Comparison of ENCODE assay signal across 26 cellular contexts in genomic region chr1:203169770-203170520, GRCh38. TPM values are rescaled to one million over a fixed set of nuclear protein-coding genes. Genes with fewer than 3 reads are reported as not detected.
DNase-seq lines count a peak whose midpoint lies in the region; ATAC-seq and TF ChIP-seq lines count a peak whose summit lies in the region.
"Had no signal": no experiment of that assay in that cellular context is flagged by ENCODE, and none has a peak within 500 bp of the region (broad histone marks: within the 10 kb centered on the region; RNA-seq: fewer than 3 reads in every experiment).

No MANE protein-coding gene starts in this region.

- intact Hi-C loops in left ventricle myocardium superior (cut with micrococcal nuclease) (loop anchor here (5.0 kb wide), 1 partner anchor 53 kb away; no protein-coding TSS in a partner anchor), heart right ventricle (cut with DNase I) (loop anchor here in 8 of 10 donors (5.0 kb wide), 6 partner anchors 42 to 133 kb away; partner anchors contain the start of gene ADORA1 (in 1 of the 8))

- TF ChIP-seq CTCF in heart right ventricle (IDR thresholded peaks at IDR 0.05), result no peak
- TF ChIP-seq CTCF in glutamatergic neuron (IDR thresholded peaks at IDR 0.05; ENCODE audit: partially characterized antibody, unreplicated experiment), result no peak

- H3K14ac ChIP-seq in neuronal stem cell (ENCODE audit: low read length), result no peak overlapping the region

- CTCF ChIA-PET in activated CD8-positive, alpha-beta memory T cell treated with anti-CD3 and anti-CD28 coated beads, Interleukin-2, amount 10 ng/mL, durations not matched to agents 7 days and 5 days (lab: Charles Lee), result interaction anchor here (2.5 to 5.2 kb wide), 2 partner anchors 22 to 130 kb away, joined by 9 to 74 read pairs; no protein-coding TSS in a partner anchor

- 87 to 92% methylated on average over 21 of the region's 21 CpGs for WGBS in heart right ventricle, 2 donors
- no CpG with 5 or more reads among the region's 21 CpGs for WGBS in neuronal stem cell (ENCODE audit: extremely low coverage in 2 of 2, insufficient read length in 2 of 2, insufficient replicate concordance in 1 of 2), 2 donors

- peaks cover 6% of the 10 kb centered on the region for H3K4me1 Mint-ChIP-seq in glutamatergic neuron (ENCODE audit: low read depth, unreplicated experiment)
- H3K4me1 Mint-ChIP-seq in activated CD8-positive, alpha-beta memory T cell treated with anti-CD3 and anti-CD28 coated beads, Interleukin-2, amount 10 ng/mL, durations not matched to agents 7 days and 5 days, result no peaks in the 10 kb centered on the region
- H3K4me1 Mint-ChIP-seq: CD8-positive, alpha-beta memory T cell; IgD-negative memory B cell had no signal

- peak overlapping the region; percentile 77 for H2BK5ac ChIP-seq in neuronal stem cell (ENCODE audit: low read length)

- ATAC-seq in left ventricle myocardium superior (no peak), heart right ventricle (no peak)
- no peak for ATAC-seq in activated CD8-positive, alpha-beta memory T cell treated with anti-CD3 and anti-CD28 coated beads, Interleukin-2, amount 10 ng/mL, durations not matched to agents 7 days and 5 days
- ATAC-seq: A549, HCT116 had no signal

- H2BK120ac ChIP-seq in neuronal stem cell (ENCODE audit: low read depth, low read length), result no peak overlapping the region

- H2BK15ac ChIP-seq in neuronal stem cell (ENCODE audit: low read length), result no peak overlapping the region

- H3K27me3 ChIP-seq in heart right ventricle (no peaks in the 10 kb centered on the region), neuronal stem cell (ENCODE audit: control insufficient read depth in 3 of 3, insufficient read depth in 3 of 3, low read depth in 1 of 3, low read length in 3 of 3) (no peaks in the 10 kb centered on the region)

- H3K27ac Mint-ChIP-seq in glutamatergic neuron (ENCODE audit: unreplicated experiment), result no peak overlapping the region
- H3K27ac Mint-ChIP-seq in activated CD8-positive, alpha-beta memory T cell treated with anti-CD3 and anti-CD28 coated beads, Interleukin-2, amount 10 ng/mL, durations not matched to agents 7 days and 5 days, result no peak overlapping the region
- H3K27ac Mint-ChIP-seq: IgD-negative memory B cell had no signal

- H3K4me2 ChIP-seq in neuronal stem cell (ENCODE audit: insufficient read depth, low read length, poor library complexity, severe bottlenecking), result no peak overlapping the region
- H3K4me2 ChIP-seq: A549 had no signal

- H3K4me1 ChIP-seq in heart right ventricle (peaks cover 0 to 1% (median 0%) of the 10 kb centered on the region in 9 donors), neuronal stem cell (ENCODE audit: control insufficient read depth in 2 of 2, insufficient read depth in 1 of 2, low read depth in 1 of 2, low read length in 2 of 2) (peaks cover 0 to 9% of the 10 kb centered on the region in 2 donors)

- H3K36me3 ChIP-seq in heart right ventricle (peaks cover 0 to 8% (median 0%) of the 10 kb centered on the region in 9 donors), neuronal stem cell (replicated peaks in 1 of 2; ENCODE audit: control insufficient read depth in 2 of 2, insufficient read depth in 2 of 2, low read length in 2 of 2) (no peaks in the 10 kb centered on the region)

- no peak overlapping the region for H3K4ac ChIP-seq in neuronal stem cell (ENCODE audit: low read length)

- DNase-seq in left ventricle myocardium superior (peak; percentile 23), heart right ventricle (no peak), glutamatergic neuron (peak; percentile 6), neuronal stem cell (ENCODE audit: low spot score) (no peak), AG08396 (ENCODE audit: low spot score) (no peak)
- DNase-seq in activated CD8-positive, alpha-beta memory T cell treated with anti-CD3 and anti-CD28 coated beads, Interleukin-2, amount 10 ng/mL, durations not matched to agents 7 days and 5 days, result no peak
- DNase-seq in activated CD4-positive, CD25-positive, alpha-beta regulatory T cell treated with anti-CD3 and anti-CD28 coated beads, Interleukin-2, amount 50 U/mL, for 72 hours, result no peak
- DNase-seq: Calu3; CD8-positive, alpha-beta memory T cell; DMS79 treated with DMSO at 0.1 percent for 48 hours; GF-D8; NCI-H1092; NCI-H1417 treated with DMSO at 0.1 percent for 48 hours; NCI-H1694 treated with DMSO at 0.1 percent for 48 hours; NCI-H2081; NCI-H2227 treated with DMSO at 0.1 percent for 48 hours; NCI-H526 treated with DMSO at 0.1 percent for 48 hours; RPMI8226 had no signal

- H3K4me3 ChIP-seq in heart right ventricle (no peak overlapping the region), neuronal stem cell (ENCODE audit: low read length in 2 of 2) (no peak overlapping the region)
- H3K4me3 ChIP-seq: A549 had no signal

- no peak overlapping the region for H3K9ac ChIP-seq in neuronal stem cell (ENCODE audit: low read depth, low read length, poor library complexity)

- H3K79me1 ChIP-seq in neuronal stem cell (ENCODE audit: low read depth, low read length), result no peaks in the 10 kb centered on the region

- H3K36me3 Mint-ChIP-seq in glutamatergic neuron (ENCODE audit: unreplicated experiment), result no peaks in the 10 kb centered on the region
- H3K36me3 Mint-ChIP-seq in activated CD8-positive, alpha-beta memory T cell treated with anti-CD3 and anti-CD28 coated beads, Interleukin-2, amount 10 ng/mL, durations not matched to agents 7 days and 5 days, result no peaks in the 10 kb centered on the region
- H3K36me3 Mint-ChIP-seq: CD8-positive, alpha-beta memory T cell; IgD-negative memory B cell had no signal

- peak overlapping the region; percentile 86 for H2AK5ac ChIP-seq in neuronal stem cell (ENCODE audit: low read depth, low read length)

- no peak overlapping the region for H4K8ac ChIP-seq in neuronal stem cell (ENCODE audit: low read depth, low read length)

- no peak overlapping the region for H3K23ac ChIP-seq in neuronal stem cell (ENCODE audit: low read depth, low read length, poor library complexity)

- peaks cover 6% of the 10 kb centered on the region for H3K27me3 Mint-ChIP-seq in glutamatergic neuron (ENCODE audit: unreplicated experiment)
- H3K27me3 Mint-ChIP-seq in activated CD8-positive, alpha-beta memory T cell treated with anti-CD3 and anti-CD28 coated beads, Interleukin-2, amount 10 ng/mL, durations not matched to agents 7 days and 5 days, result no peaks in the 10 kb centered on the region

- peak overlapping the region; percentile 36 for H3K18ac ChIP-seq in neuronal stem cell (ENCODE audit: low read length)

- no peak overlapping the region for H3K27ac ChIP-seq in heart right ventricle
- H3K27ac ChIP-seq in neuronal stem cell (replicated peaks; ENCODE audit: low read length), result no peak overlapping the region
- H3K27ac ChIP-seq: A549, C4-2B, HL-60 had no signal

- H3K9me3 Mint-ChIP-seq in glutamatergic neuron (ENCODE audit: unreplicated experiment), result peaks cover 5% of the 10 kb centered on the region
- no peaks in the 10 kb centered on the region for H3K9me3 Mint-ChIP-seq in activated CD8-positive, alpha-beta memory T cell treated with anti-CD3 and anti-CD28 coated beads, Interleukin-2, amount 10 ng/mL, durations not matched to agents 7 days and 5 days (ENCODE audit: low read depth)
- H3K9me3 Mint-ChIP-seq: CD8-positive, alpha-beta memory T cell; IgD-negative memory B cell had no signal

- no peaks in the 10 kb centered on the region for H3K9me3 ChIP-seq in heart right ventricle
- no peaks in the 10 kb centered on the region for H3K9me3 ChIP-seq in neuronal stem cell (replicated peaks in 1 of 2; ENCODE audit: control insufficient read depth in 2 of 2, insufficient read depth in 1 of 2, low read depth in 1 of 2, low read length in 2 of 2)
- H3K9me3 ChIP-seq: A549 had no signal

- H2AFZ ChIP-seq in neuronal stem cell (ENCODE audit: low read length), result no peak overlapping the region

- H3K4me3 Mint-ChIP-seq in glutamatergic neuron (ENCODE audit: unreplicated experiment), result no peak overlapping the region
- H3K4me3 Mint-ChIP-seq in activated CD8-positive, alpha-beta memory T cell treated with anti-CD3 and anti-CD28 coated beads, Interleukin-2, amount 10 ng/mL, durations not matched to agents 7 days and 5 days, result no peak overlapping the region
- H3K4me3 Mint-ChIP-seq: CD8-positive, alpha-beta memory T cell; IgD-negative memory B cell had no signal

- no peak overlapping the region for H2BK12ac ChIP-seq in neuronal stem cell (ENCODE audit: low read length)

- H4K91ac ChIP-seq in neuronal stem cell (ENCODE audit: low read depth, low read length, poor library complexity), result no peak overlapping the region

RNA-seq across cellular contexts. Expression of gene MYBPH, which starts 5.7 kb away (rescaled TPM):
- total RNA-seq in left ventricle myocardium superior, result not detected
- not detected for total RNA-seq in heart right ventricle
- polyA plus RNA-seq in heart right ventricle, result not detected
- total RNA-seq in glutamatergic neuron (ENCODE audit: unreplicated experiment), result not detected
- not detected for polyA plus RNA-seq in neuronal stem cell (2013, experiment 1 of 2)
- polyA plus RNA-seq in neuronal stem cell (2013, experiment 2 of 2), result not detected
- total RNA-seq in activated CD8-positive, alpha-beta memory T cell treated with anti-CD3 and anti-CD28 coated beads, Interleukin-2, amount 10 ng/mL, durations not matched to agents 7 days and 5 days, result not detected
- total RNA-seq: Calu3; CD8-positive, alpha-beta memory T cell; H4; NCI-H460; Right ventricle myocardium superior had no signal
- polyA plus RNA-seq: A549; CD8-positive, alpha-beta memory T cell; IgD-negative memory B cell had no signal

RNA-seq across cellular contexts. Expression of gene CHI3L1, which starts 16.6 kb away (rescaled TPM):
- total RNA-seq in left ventricle myocardium superior (1.0 TPM), heart right ventricle (10 to 100 TPM in 1 of 10 donors, 1 to 10 TPM in 3, under 1 TPM in 5, not detected in 1; 0.15 to 11.0 (median 0.42) TPM), glutamatergic neuron (ENCODE audit: unreplicated experiment) (not detected)
- polyA plus RNA-seq in heart right ventricle, result 10 to 100 TPM in 1 of 2 donors, 1 to 10 TPM in 1; 2.2 to 14.3 TPM
- polyA plus RNA-seq in neuronal stem cell (2013, experiment 1 of 2), result 0.24 TPM
- polyA plus RNA-seq in neuronal stem cell (2013, experiment 2 of 2), result 0.21 TPM
- not detected for total RNA-seq in activated CD8-positive, alpha-beta memory T cell treated with anti-CD3 and anti-CD28 coated beads, Interleukin-2, amount 10 ng/mL, durations not matched to agents 7 days and 5 days
- total RNA-seq: Calu3; CD8-positive, alpha-beta memory T cell; H4; NCI-H460 had no signal
- polyA plus RNA-seq: CD8-positive, alpha-beta memory T cell; IgD-negative memory B cell had no signal

RNA-seq across cellular contexts. Expression of gene ADORA1, which starts 42.4 kb away (rescaled TPM):
- total RNA-seq in left ventricle myocardium superior (13.5 TPM), heart right ventricle (10 to 100 TPM in 4 of 10 donors, 1 to 10 TPM in 6; 5.1 to 12.2 (median 9.3) TPM), glutamatergic neuron (ENCODE audit: unreplicated experiment) (1.2 TPM)
- 1 to 10 TPM; 1.8 to 8.3 TPM for polyA plus RNA-seq in heart right ventricle
- 4.7 TPM for polyA plus RNA-seq in neuronal stem cell (2013, experiment 1 of 2)
- 4.6 TPM for polyA plus RNA-seq in neuronal stem cell (2013, experiment 2 of 2)
- total RNA-seq in activated CD8-positive, alpha-beta memory T cell treated with anti-CD3 and anti-CD28 coated beads, Interleukin-2, amount 10 ng/mL, durations not matched to agents 7 days and 5 days, result not detected
- total RNA-seq: CD8-positive, alpha-beta memory T cell had no signal
- polyA plus RNA-seq: CD8-positive, alpha-beta memory T cell; IgD-negative memory B cell had no signal

RNA-seq across cellular contexts. Expression of gene CHIT1, which starts 59.5 kb away (rescaled TPM):
- total RNA-seq in left ventricle myocardium superior (not detected), heart right ventricle (1 to 10 TPM in 1 of 10 donors, under 1 TPM in 5, not detected in 4; 0.05 to 1.3 (median 0.28) TPM), glutamatergic neuron (ENCODE audit: unreplicated experiment) (0.10 TPM)
- not detected for polyA plus RNA-seq in heart right ventricle
- polyA plus RNA-seq in neuronal stem cell (2013, experiment 1 of 2), result 0.04 TPM
- polyA plus RNA-seq in neuronal stem cell (2013, experiment 2 of 2), result not detected
- under 1 TPM; 0.41 to 0.94 TPM for total RNA-seq in activated CD8-positive, alpha-beta memory T cell treated with anti-CD3 and anti-CD28 coated beads, Interleukin-2, amount 10 ng/mL, durations not matched to agents 7 days and 5 days
- total RNA-seq: Calu3, H4, NCI-H460 had no signal
- polyA plus RNA-seq: A549; CD8-positive, alpha-beta memory T cell had no signal

Comparison
In these comparisons a context has a peak if more than half of its experiments do, and no peak if none do; other contexts are left out.
1. DNase-seq: peak in left ventricle myocardium superior (single experiment) and glutamatergic neuron (single experiment); none in heart right ventricle (0 of 2), neuronal stem cell (single experiment), activated CD8-positive, alpha-beta memory T cell treated with anti-CD3 and anti-CD28 coated beads, Interleukin-2, amount 10 ng/mL, durations not matched to agents 7 days and 5 days (single experiment), activated CD4-positive, CD25-positive, alpha-beta regulatory T cell treated with anti-CD3 and anti-CD28 coated beads, Interleukin-2, amount 50 U/mL, for 72 hours (single experiment) and AG08396 (single experiment).